ENCODE assay signal across 20 cellular contexts in the genomic region with DNA sequence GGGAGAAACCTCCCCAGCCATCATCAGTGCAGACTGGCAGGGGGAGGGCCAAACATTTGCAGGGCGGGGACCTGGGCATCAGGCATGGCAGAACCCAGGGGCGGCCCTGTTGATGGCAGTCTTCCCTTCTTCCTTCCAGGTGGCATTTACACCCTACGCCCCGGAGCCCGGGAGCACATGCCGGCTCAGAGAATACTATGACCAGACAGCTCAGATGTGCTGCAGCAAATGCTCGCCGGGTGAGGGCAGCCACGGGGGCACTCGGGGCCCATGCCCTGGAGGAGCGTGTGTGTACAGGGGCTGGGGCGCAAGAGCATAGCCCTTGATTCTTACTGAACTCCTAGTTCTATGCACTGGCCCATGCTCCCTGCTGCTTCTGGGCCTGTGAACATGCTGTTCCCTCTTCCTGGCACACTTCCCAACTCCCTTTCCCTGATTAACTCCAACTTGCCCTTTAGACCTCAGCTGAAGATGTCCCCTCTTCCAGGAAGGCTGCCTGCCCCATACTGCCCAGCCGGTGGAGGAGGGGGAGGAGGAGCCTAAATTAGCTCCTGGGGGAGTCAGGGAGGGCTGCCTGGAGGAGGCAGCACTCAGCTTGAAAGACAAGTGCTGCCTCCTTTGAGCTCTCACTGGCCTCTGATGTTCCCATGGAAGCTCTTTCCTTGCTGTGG. TPM values are rescaled to one million over a fixed set of nuclear protein-coding genes. Genes with fewer than 3 reads are reported as not detected.
DNase-seq lines count a peak whose midpoint lies in the region; ATAC-seq, FAIRE-seq and TF ChIP-seq lines count a peak whose summit lies in the region.
"Had no signal": no experiment of that assay in that cellular context is flagged by ENCODE, and none has a peak within 500 bp of the region (broad histone marks: within the 10 kb centered on the region; RNA-seq: fewer than 3 reads in every experiment).

No MANE protein-coding gene starts in this region.

- no peaks in the 10 kb centered on the region; a peak in 1 of 7 replicates for H3K27me3 ChIP-seq in H1 (replicated peaks in 1 of 4; ENCODE audit: control insufficient read depth in 3 of 4, extremely low read depth in 1 of 4, insufficient read depth in 3 of 4, low read length in 3 of 4)
- H3K27me3 ChIP-seq: SJSA1 had no signal

- no peak overlapping the region for H2AK5ac ChIP-seq in H1 (ENCODE audit: low read depth, low read length)

- H3K4me1 ChIP-seq in H1 (replicated peaks in 1 of 4; ENCODE audit: control insufficient read depth in 3 of 4, insufficient read depth in 4 of 4, low read length in 3 of 4): peaks cover 0 to 9% (median 5%) of the 10 kb centered on the region in 4 experiments; a peak in 6 of 7 replicates

- no peak for ATAC-seq in activated CD8-positive, alpha-beta T cell treated with anti-CD3 and anti-CD28 coated beads, Interleukin-2, amount 10 ng/mL, durations not matched to agents 7 days and 5 days
- no peak for ATAC-seq in activated CD8-positive, alpha-beta T cell treated with anti-CD3 and anti-CD28 coated beads for 36 hours
- no peak for ATAC-seq in stimulated activated effector memory CD8-positive, alpha-beta T cell treated with anti-CD3 and anti-CD28 coated beads, Interleukin-12 subunit alpha, Interleukin-12 subunit beta, amount 100 ng/mL, for 72 hours
- no peak for ATAC-seq in HG03342 (IDR thresholded peaks at IDR 0.05; ENCODE audit: unreplicated experiment)

- TF ChIP-seq RAD21 in H1 (IDR thresholded peaks at IDR 0.05 in 1 of 2, conservative IDR thresholded peaks at IDR 0.05 in 1 of 2; ENCODE audit: low read depth in 2 of 2, low read length in 2 of 2): no peak

- peak overlapping the region; percentile 68; the same call in 1 of the 2 replicates for H3K18ac ChIP-seq in H1 (ENCODE audit: extremely low read depth, low read length)

- no peak overlapping the region for H3K4me3 Mint-ChIP-seq in activated CD8-positive, alpha-beta T cell treated with anti-CD3 and anti-CD28 coated beads, Interleukin-2, amount 10 ng/mL, durations not matched to agents 7 days and 5 days
- no peak overlapping the region for H3K4me3 Mint-ChIP-seq in activated CD8-positive, alpha-beta T cell treated with anti-CD3 and anti-CD28 coated beads for 36 hours
- no peak overlapping the region for H3K4me3 Mint-ChIP-seq in stimulated activated effector memory CD8-positive, alpha-beta T cell treated with anti-CD3 and anti-CD28 coated beads, Interleukin-12 subunit alpha, Interleukin-12 subunit beta, amount 100 ng/mL, for 72 hours

- H3K14ac ChIP-seq in H1 (ENCODE audit: insufficient read length): no peak overlapping the region

- CTCF ChIA-PET in activated CD8-positive, alpha-beta T cell treated with anti-CD3 and anti-CD28 coated beads, Interleukin-2, amount 10 ng/mL, durations not matched to agents 7 days and 5 days (lab: Charles Lee): interaction anchor here (1.1 to 3.7 kb wide), 4 partner anchors 10 to 64 kb away, joined by 3 to 29 read pairs (median 3); no protein-coding TSS in a partner anchor
- CTCF ChIA-PET in activated CD8-positive, alpha-beta T cell treated with anti-CD3 and anti-CD28 coated beads for 36 hours (lab: Charles Lee): interaction anchor here (1.1 to 1.4 kb wide), 2 partner anchors 64 to 70 kb away, joined by 4 to 5 read pairs; no protein-coding TSS in a partner anchor
- CTCF ChIA-PET in H1 (lab: Charles Lee; ENCODE audit: partially characterized antibody): interaction anchor here (1.0 to 9.7 kb wide), 11 partner anchors 10 to 570 kb away, joined by 3 to 165 read pairs (median 5); a partner anchor contains a TSS

- H2BK20ac ChIP-seq in H1 (ENCODE audit: low read length): no peak overlapping the region

- POLR2A ChIA-PET in activated CD8-positive, alpha-beta T cell treated with anti-CD3 and anti-CD28 coated beads, Interleukin-2, amount 10 ng/mL, durations not matched to agents 7 days and 5 days (lab: Charles Lee): interaction anchor here (0.6 to 2.1 kb wide), 3 partner anchors 11 to 279 kb away, joined by 3 to 7 read pairs (median 4); no protein-coding TSS in a partner anchor
- POLR2A ChIA-PET in activated CD8-positive, alpha-beta T cell treated with anti-CD3 and anti-CD28 coated beads for 36 hours (lab: Charles Lee): interaction anchor here (0.6 to 2.2 kb wide), 4 partner anchors 10 to 281 kb away, joined by 3 to 14 read pairs (median 3); no protein-coding TSS in a partner anchor
- POLR2A ChIA-PET in H1 (lab: Charles Lee; ENCODE audit: partially characterized antibody): interaction anchor here (0.8 to 1.0 kb wide), 2 partner anchors 16 to 277 kb away, joined by 3 to 4 read pairs; no protein-coding TSS in a partner anchor

- 0 out of 2 replicates have a peak overlapping the region, but pooled peaks have one; percentile 21 for H2BK5ac ChIP-seq in H1 (ENCODE audit: low read depth, low read length)

- intact Hi-C loops in activated CD8-positive, alpha-beta T cell treated with anti-CD3 and anti-CD28 coated beads for 36 hours (cut with micrococcal nuclease): no loop called here

- no peak overlapping the region for H2AFZ ChIP-seq in H1 (ENCODE audit: low read length)

- no peaks in the 10 kb centered on the region for H3K27me3 Mint-ChIP-seq in activated CD8-positive, alpha-beta T cell treated with anti-CD3 and anti-CD28 coated beads, Interleukin-2, amount 10 ng/mL, durations not matched to agents 7 days and 5 days (ENCODE audit: low read depth)
- no peaks in the 10 kb centered on the region for H3K27me3 Mint-ChIP-seq in activated CD8-positive, alpha-beta T cell treated with anti-CD3 and anti-CD28 coated beads for 36 hours

- TF ChIP-seq EP300 in H1 (IDR thresholded peaks at IDR 0.05; ENCODE audit: borderline replicate concordance in 1 of 2, low read depth in 2 of 2, low read length in 2 of 2): no peak

- WGBS in H1 (ENCODE audit: extremely low coverage in 1 of 2, insufficient coverage in 1 of 2, insufficient read length in 1 of 2, insufficient replicate concordance in 2 of 2, low coverage in 1 of 2, low lambda C conversion rate in 2 of 2, missing lambda C conversion rate in 1 of 2), 2 experiments: 67% methylated on average over 9 of the region's 13 CpGs; no CpG with 5 or more reads in 1 of the 2 experiments

- no peaks in the 10 kb centered on the region for H3K79me1 ChIP-seq in H1 (ENCODE audit: low read depth, low read length)

- DNase-seq in activated CD8-positive, alpha-beta T cell treated with anti-CD3 and anti-CD28 coated beads, Interleukin-2, amount 10 ng/mL, durations not matched to agents 7 days and 5 days: no peak
- DNase-seq in activated CD8-positive, alpha-beta T cell treated with anti-CD3 and anti-CD28 coated beads for 36 hours: no peak
- peak; percentile 13 for DNase-seq in NCI-H69 (lab: John Stamatoyannopoulos, UW)
- DNase-seq in H1 (ENCODE audit: low read depth in 1 of 2, low spot score in 2 of 2): no peak
- no peak for DNase-seq in stimulated activated effector memory CD8-positive, alpha-beta T cell treated with anti-CD3 and anti-CD28 coated beads, Interleukin-12 subunit alpha, Interleukin-12 subunit beta, amount 100 ng/mL, for 72 hours (ENCODE audit: low spot score in 2 of 2)
- no peak for DNase-seq in D721Med (ENCODE audit: insufficient read length, low spot score)
- no peak for DNase-seq in H54 (ENCODE audit: insufficient read length, low spot score)
- DNase-seq: activated CD4-positive, alpha-beta T cell treated with anti-CD3 and anti-CD28 coated beads, Interleukin-2, amount 50 U/mL, for 1 hour; amygdala; caudate nucleus; head of caudate nucleus; KBM-7; NCI-H1092; NCI-H2107; NCI-H526 treated with DMSO at 0.1 percent for 48 hours; stimulated activated naive CD4-positive, alpha-beta T cell treated with Interleukin-2 at 50 U/mL for 16 hours had no signal

- peak overlapping the region; percentile 9 for H3K27ac Mint-ChIP-seq in activated CD8-positive, alpha-beta T cell treated with anti-CD3 and anti-CD28 coated beads, Interleukin-2, amount 10 ng/mL, durations not matched to agents 7 days and 5 days
- no peak overlapping the region for H3K27ac Mint-ChIP-seq in activated CD8-positive, alpha-beta T cell treated with anti-CD3 and anti-CD28 coated beads for 36 hours
- peak overlapping the region; percentile 87 for H3K27ac Mint-ChIP-seq in stimulated activated effector memory CD8-positive, alpha-beta T cell treated with anti-CD3 and anti-CD28 coated beads, Interleukin-12 subunit alpha, Interleukin-12 subunit beta, amount 100 ng/mL, for 72 hours

- no peaks in the 10 kb centered on the region for H4K20me1 ChIP-seq in H1 (replicated peaks in 1 of 2; ENCODE audit: control insufficient read depth in 1 of 2, insufficient read depth in 2 of 2, low read length in 2 of 2)

- H3K36me3 ChIP-seq in H1 (ENCODE audit: control insufficient read depth in 2 of 4, insufficient read depth in 4 of 4, low read length in 3 of 4): no peaks in the 10 kb centered on the region
- H3K36me3 ChIP-seq: SJSA1 had no signal

- no peak overlapping the region for H2BK120ac ChIP-seq in H1 (replicated peaks; ENCODE audit: low read depth, low read length)

- H3K23ac ChIP-seq in H1 (ENCODE audit: insufficient read length): no peak overlapping the region

- TF ChIP-seq POLR2A in H1 (IDR thresholded peaks at IDR 0.05; ENCODE audit: control extremely low read depth in 1 of 2, low read depth in 2 of 2, low read length in 2 of 2): no peak
- no peak for TF ChIP-seq POLR2A in H54 (IDR thresholded peaks at IDR 0.05; ENCODE audit: low read depth, low read length)

- H3K23me2 ChIP-seq in H1 (ENCODE audit: low read depth, low read length): no peaks in the 10 kb centered on the region

- no peak overlapping the region for H3K56ac ChIP-seq in H1 (replicated peaks; ENCODE audit: insufficient read length, low read depth, low read length)

- H3K4me2 ChIP-seq in H1 (ENCODE audit: insufficient read depth in 1 of 2, low read depth in 2 of 2, low read length in 2 of 2): no peak overlapping the region

- peaks cover 0 to 13% of the 10 kb centered on the region in 2 experiments; a peak in 1 of 4 replicates for H3K9me3 ChIP-seq in H1 (ENCODE audit: insufficient read depth in 2 of 2, low read depth in 1 of 2, low read length in 1 of 2)
- H3K9me3 ChIP-seq: SJSA1 had no signal

- peaks cover 67% of the 10 kb centered on the region for H3K4me1 Mint-ChIP-seq in activated CD8-positive, alpha-beta T cell treated with anti-CD3 and anti-CD28 coated beads, Interleukin-2, amount 10 ng/mL, durations not matched to agents 7 days and 5 days (ENCODE audit: low read depth)
- peaks cover 41% of the 10 kb centered on the region for H3K4me1 Mint-ChIP-seq in activated CD8-positive, alpha-beta T cell treated with anti-CD3 and anti-CD28 coated beads for 36 hours (ENCODE audit: low read depth)
- peaks cover 88% of the 10 kb centered on the region for H3K4me1 Mint-ChIP-seq in stimulated activated effector memory CD8-positive, alpha-beta T cell treated with anti-CD3 and anti-CD28 coated beads, Interleukin-12 subunit alpha, Interleukin-12 subunit beta, amount 100 ng/mL, for 72 hours

- FAIRE-seq in H1 (lab: Jason Lieb, UNC) (no peak), D721Med (lab: Jason Lieb, UNC) (no peak), H54 (lab: Jason Lieb, UNC) (no peak)

- H2BK15ac ChIP-seq in H1 (ENCODE audit: low read length): peak overlapping the region; percentile 83

- peak overlapping the region; percentile 65 for H4K8ac ChIP-seq in H1 (ENCODE audit: extremely low read depth, insufficient read depth, low read length)

- H4K5ac ChIP-seq in H1 (ENCODE audit: insufficient read length, low read depth, low read length): no peak overlapping the region

- H3K79me2 ChIP-seq in H1 (ENCODE audit: control insufficient read depth in 1 of 2, insufficient read depth in 2 of 2, low read length in 2 of 2): no peaks in the 10 kb centered on the region

- H3K36me3 Mint-ChIP-seq in activated CD8-positive, alpha-beta T cell treated with anti-CD3 and anti-CD28 coated beads, Interleukin-2, amount 10 ng/mL, durations not matched to agents 7 days and 5 days (ENCODE audit: low read depth): peaks cover 67% of the 10 kb centered on the region
- H3K36me3 Mint-ChIP-seq in activated CD8-positive, alpha-beta T cell treated with anti-CD3 and anti-CD28 coated beads for 36 hours (ENCODE audit: low read depth): peaks cover 43% of the 10 kb centered on the region
- peaks cover 100% of the 10 kb centered on the region for H3K36me3 Mint-ChIP-seq in stimulated activated effector memory CD8-positive, alpha-beta T cell treated with anti-CD3 and anti-CD28 coated beads, Interleukin-12 subunit alpha, Interleukin-12 subunit beta, amount 100 ng/mL, for 72 hours

- no peak overlapping the region for H3K4me3 ChIP-seq in H1 (ENCODE audit: extremely low read depth in 1 of 4, insufficient read depth in 2 of 4, low read depth in 3 of 4, low read length in 4 of 4)
- H3K4me3 ChIP-seq: SJSA1 had no signal

- H3K9ac ChIP-seq in H1 (replicated peaks in 1 of 4; ENCODE audit: extremely low read depth in 1 of 4, low read depth in 3 of 4, low read length in 3 of 4): no peak overlapping the region

- no peak overlapping the region for H4K91ac ChIP-seq in H1 (replicated peaks; ENCODE audit: insufficient read length, low read length)

- H3K27ac ChIP-seq in H1 (ENCODE audit: low read depth, low read length): no peak overlapping the region
- H3K27ac ChIP-seq: SJSA1 had no signal

- no peak for TF ChIP-seq CTCF in activated CD8-positive, alpha-beta T cell treated with anti-CD3 and anti-CD28 coated beads for 36 hours (IDR thresholded peaks at IDR 0.05)
- TF ChIP-seq CTCF in H1 (IDR thresholded peaks at IDR 0.05; ENCODE audit: control extremely low read depth in 1 of 3, insufficient read depth in 1 of 3, low read depth in 1 of 3, low read length in 3 of 3) (no peak), D721Med (IDR thresholded peaks at IDR 0.05; ENCODE audit: insufficient read depth, missing control alignments) (no peak)

- H2BK12ac ChIP-seq in H1 (ENCODE audit: low read depth, low read length): peak overlapping the region; percentile 95; the same call in 1 of the 2 replicates

- H3K4ac ChIP-seq in H1 (replicated peaks; ENCODE audit: insufficient read length, low read depth, low read length): peak overlapping the region; percentile 83

- no peaks in the 10 kb centered on the region for H3K9me3 Mint-ChIP-seq in activated CD8-positive, alpha-beta T cell treated with anti-CD3 and anti-CD28 coated beads, Interleukin-2, amount 10 ng/mL, durations not matched to agents 7 days and 5 days (ENCODE audit: insufficient read depth)
- H3K9me3 Mint-ChIP-seq in activated CD8-positive, alpha-beta T cell treated with anti-CD3 and anti-CD28 coated beads for 36 hours: no peaks in the 10 kb centered on the region
- no peaks in the 10 kb centered on the region for H3K9me3 Mint-ChIP-seq in stimulated activated effector memory CD8-positive, alpha-beta T cell treated with anti-CD3 and anti-CD28 coated beads, Interleukin-12 subunit alpha, Interleukin-12 subunit beta, amount 100 ng/mL, for 72 hours

RNA-seq across cellular contexts. Expression of a gene that starts 22.0 kb away (rescaled TPM):
- 100 to 1,000 TPM; 274 to 284 TPM for total RNA-seq in activated CD8-positive, alpha-beta T cell treated with anti-CD3 and anti-CD28 coated beads, Interleukin-2, amount 10 ng/mL, durations not matched to agents 7 days and 5 days
- 100 to 1,000 TPM; 173 to 191 TPM for total RNA-seq in activated CD8-positive, alpha-beta T cell treated with anti-CD3 and anti-CD28 coated beads for 36 hours
- total RNA-seq in H1 (2021; fragmentation: NEBNext Ultra II Directional; extraction: Animal tissue kit (Norgen Biotek cat#: 25700)): 2.8 and 2.9 TPM in 2 replicates
- 1.7 and 2.4 TPM in 2 replicates for polyA plus RNA-seq in H1 (2011; rRNA removed)
- 1.8 TPM for polyA plus RNA-seq in H1 (2011; cell fraction: cytosol; rRNA removed)
- polyA plus RNA-seq in H1 (2011; cell fraction: nucleus; rRNA removed): 2.5 TPM
- 1.3 to 2.6 TPM (median 2.1 TPM) in 4 replicates for polyA plus RNA-seq in H1 (2012, experiment 1 of 2)
- 1.3 TPM for polyA plus RNA-seq in H1 (2012, experiment 2 of 2)
- 2.9 TPM for polyA plus RNA-seq in H1 (2013, experiment 1 of 2)
- polyA plus RNA-seq in H1 (2013, experiment 2 of 2): 3.5 TPM
- polyA minus RNA-seq in H1 (2011; rRNA and poly(A)+ RNA removed): 1.1 and 1.5 TPM in 2 replicates
- 0.88 TPM for polyA minus RNA-seq in H1 (2011; cell fraction: cytosol; rRNA and poly(A)+ RNA removed)
- 0.90 TPM for polyA minus RNA-seq in H1 (2011; cell fraction: nucleus; rRNA and poly(A)+ RNA removed)
- total RNA-seq: A673 had no signal
- polyA plus RNA-seq: neural cell had no signal

RNA-seq across cellular contexts. Expression of a gene that starts 41.0 kb away (rescaled TPM):
- 10 to 100 TPM; 32.5 to 39.9 TPM for total RNA-seq in activated CD8-positive, alpha-beta T cell treated with anti-CD3 and anti-CD28 coated beads, Interleukin-2, amount 10 ng/mL, durations not matched to agents 7 days and 5 days
- total RNA-seq in activated CD8-positive, alpha-beta T cell treated with anti-CD3 and anti-CD28 coated beads for 36 hours: 10 to 100 TPM; 28.1 to 30.7 TPM
- 31.2 and 32.7 TPM in 2 replicates for total RNA-seq in H1 (2021; fragmentation: NEBNext Ultra II Directional; extraction: Animal tissue kit (Norgen Biotek cat#: 25700))
- 9.7 and 10.9 TPM in 2 replicates for polyA plus RNA-seq in H1 (2011; rRNA removed)
- polyA plus RNA-seq in H1 (2011; cell fraction: cytosol; rRNA removed): 14.7 TPM
- 27.4 TPM for polyA plus RNA-seq in H1 (2011; cell fraction: nucleus; rRNA removed)
- polyA plus RNA-seq in H1 (2012, experiment 1 of 2): 13.6 to 16.4 TPM (median 14.6 TPM) in 4 replicates
- 1.1 TPM for polyA plus RNA-seq in H1 (2012, experiment 2 of 2)
- polyA plus RNA-seq in H1 (2013, experiment 1 of 2): 5.6 TPM
- 6.0 TPM for polyA plus RNA-seq in H1 (2013, experiment 2 of 2)
- 64.9 and 68.5 TPM in 2 replicates for polyA minus RNA-seq in H1 (2011; rRNA and poly(A)+ RNA removed)
- 33.0 TPM for polyA minus RNA-seq in H1 (2011; cell fraction: cytosol; rRNA and poly(A)+ RNA removed)
- 80.2 TPM for polyA minus RNA-seq in H1 (2011; cell fraction: nucleus; rRNA and poly(A)+ RNA removed)

Comparison
In these comparisons a context has a peak if more than half of its experiments do, and no peak if none do; other contexts are left out.
1. RNA of a gene that starts 22.0 kb away (total RNA-seq): 274 to 284 TPM in activated CD8-positive, alpha-beta T cell treated with anti-CD3 and anti-CD28 coated beads, Interleukin-2, amount 10 ng/mL, durations not matched to agents 7 days and 5 days and 173 to 191 TPM in activated CD8-positive, alpha-beta T cell treated with anti-CD3 and anti-CD28 coated beads for 36 hours; 2.8 to 2.9 TPM in H1; every median in the first group is over 10 times any median in the second.